In genomic region chr3:168289480-168289879, GRCh38 we compare ENCODE assay signal across 30 cellular contexts.
"Had no signal": no experiment of that assay in that cellular context is flagged by ENCODE, and none has a peak within 500 bp of the region (broad histone marks: within the 10 kb centered on the region; RNA-seq: fewer than 3 reads in every experiment).

No MANE protein-coding gene starts in this region.

- H3K36me3 ChIP-seq: ascending aorta, breast epithelium had no signal

- H3K27me3 Mint-ChIP-seq: activated CD4-positive, alpha-beta memory T cell treated with anti-CD3 and anti-CD28 coated beads for 36 hours; activated CD4-positive, alpha-beta T cell treated with anti-CD3 and anti-CD28 coated beads for 36 hours; activated CD4-positive, alpha-beta T cell treated with anti-CD3 and anti-CD28 coated beads, Interleukin-2, amount 10 ng/mL, durations not matched to agents 24 days and 14 days; activated CD8-positive, alpha-beta memory T cell treated with anti-CD3 and anti-CD28 coated beads, Interleukin-2, amount 10 ng/mL, durations not matched to agents 7 days and 5 days; activated naive CD4-positive, alpha-beta T cell treated with anti-CD3 and anti-CD28 coated beads, Interleukin-2, amount 10 ng/mL, durations not matched to agents 7 days and 5 days; activated naive CD8-positive, alpha-beta T cell treated with anti-CD3 and anti-CD28 coated beads, Interleukin-2, amount 10 ng/mL, durations not matched to agents 7 days and 5 days; activated T-cell treated with anti-CD3 and anti-CD28 coated beads, Interleukin-2, amount 50 U/mL, for 24 hours; central memory CD8-positive, alpha-beta T cell; dendritic cell treated with granulocyte-macrophage colony-stimulating factor and Interleukin-4, amounts not matched to agents 40 ng/mL and 50 ng/mL, for 4 days had no signal

- H3K27ac Mint-ChIP-seq: activated CD4-positive, alpha-beta memory T cell treated with anti-CD3 and anti-CD28 coated beads for 36 hours; activated CD4-positive, alpha-beta T cell treated with anti-CD3 and anti-CD28 coated beads for 36 hours; activated CD4-positive, alpha-beta T cell treated with anti-CD3 and anti-CD28 coated beads, Interleukin-2, amount 10 ng/mL, durations not matched to agents 24 days and 14 days; activated CD8-positive, alpha-beta memory T cell treated with anti-CD3 and anti-CD28 coated beads, Interleukin-2, amount 10 ng/mL, durations not matched to agents 7 days and 5 days; activated CD8-positive, alpha-beta T cell treated with anti-CD3 and anti-CD28 coated beads, Interleukin-2, amount 10 ng/mL, durations not matched to agents 7 days and 5 days; activated naive CD4-positive, alpha-beta T cell treated with anti-CD3 and anti-CD28 coated beads, Interleukin-2, amount 10 ng/mL, durations not matched to agents 7 days and 5 days; activated naive CD4-positive, alpha-beta T cell treated with anti-CD3 and anti-CD28 coated beads, Interleukin-2, amount 50 U/mL, for 72 hours; activated naive CD8-positive, alpha-beta T cell treated with anti-CD3 and anti-CD28 coated beads, Interleukin-2, amount 10 ng/mL, durations not matched to agents 7 days and 5 days; activated T-cell treated with anti-CD3 and anti-CD28 coated beads, Interleukin-2, amount 50 U/mL, for 24 hours; activated T-cell treated with anti-CD3 and anti-CD28 coated beads, Interleukin-2, amount 50 U/mL, for 72 hours; dendritic cell treated with granulocyte-macrophage colony-stimulating factor and Interleukin-4, amounts not matched to agents 40 ng/mL and 50 ng/mL, for 4 days; endodermal cell had no signal

- H3K36me3 Mint-ChIP-seq: activated CD4-positive, alpha-beta memory T cell treated with anti-CD3 and anti-CD28 coated beads for 36 hours; activated CD8-positive, alpha-beta memory T cell treated with anti-CD3 and anti-CD28 coated beads, Interleukin-2, amount 10 ng/mL, durations not matched to agents 7 days and 5 days; activated naive CD4-positive, alpha-beta T cell treated with anti-CD3 and anti-CD28 coated beads, Interleukin-2, amount 10 ng/mL, durations not matched to agents 7 days and 5 days; activated naive CD4-positive, alpha-beta T cell treated with anti-CD3 and anti-CD28 coated beads, Interleukin-2, amount 50 U/mL, for 72 hours; activated naive CD8-positive, alpha-beta T cell treated with anti-CD3 and anti-CD28 coated beads, Interleukin-2, amount 10 ng/mL, durations not matched to agents 7 days and 5 days; brain had no signal

- H3K4me1 ChIP-seq: ascending aorta, breast epithelium had no signal

- H3K9me3 ChIP-seq: ascending aorta, breast epithelium had no signal

- H3K27me3 ChIP-seq: ascending aorta, breast epithelium, dorsolateral prefrontal cortex had no signal

- H3K4me3 ChIP-seq: ascending aorta, breast epithelium, coronary artery, dorsolateral prefrontal cortex had no signal

- ATAC-seq: activated CD4-positive, alpha-beta T cell treated with anti-CD3 and anti-CD28 coated beads for 36 hours; activated CD8-positive, alpha-beta memory T cell treated with anti-CD3 and anti-CD28 coated beads, Interleukin-2, amount 10 ng/mL, durations not matched to agents 7 days and 5 days; activated CD8-positive, alpha-beta T cell treated with anti-CD3 and anti-CD28 coated beads, Interleukin-2, amount 10 ng/mL, durations not matched to agents 7 days and 5 days; activated naive CD4-positive, alpha-beta T cell treated with anti-CD3 and anti-CD28 coated beads, Interleukin-2, amount 50 U/mL, for 72 hours; activated T-cell treated with anti-CD3 and anti-CD28 coated beads, Interleukin-2, amount 50 U/mL, for 72 hours; esophagus mucosa had no signal

- H3K4me1 Mint-ChIP-seq: activated CD4-positive, alpha-beta T cell treated with anti-CD3 and anti-CD28 coated beads for 36 hours; activated CD4-positive, alpha-beta T cell treated with anti-CD3 and anti-CD28 coated beads, Interleukin-2, amount 10 ng/mL, durations not matched to agents 24 days and 14 days; activated CD8-positive, alpha-beta memory T cell treated with anti-CD3 and anti-CD28 coated beads, Interleukin-2, amount 10 ng/mL, durations not matched to agents 7 days and 5 days; activated naive CD4-positive, alpha-beta T cell treated with anti-CD3 and anti-CD28 coated beads, Interleukin-2, amount 10 ng/mL, durations not matched to agents 7 days and 5 days; activated naive CD8-positive, alpha-beta T cell treated with anti-CD3 and anti-CD28 coated beads, Interleukin-2, amount 10 ng/mL, durations not matched to agents 7 days and 5 days; central memory CD8-positive, alpha-beta T cell had no signal

- H3K4me3 Mint-ChIP-seq: activated CD4-positive, alpha-beta memory T cell treated with anti-CD3 and anti-CD28 coated beads for 36 hours; activated CD4-positive, alpha-beta T cell treated with anti-CD3 and anti-CD28 coated beads for 36 hours; activated CD4-positive, alpha-beta T cell treated with anti-CD3 and anti-CD28 coated beads, Interleukin-2, amount 10 ng/mL, durations not matched to agents 24 days and 14 days; activated CD8-positive, alpha-beta memory T cell treated with anti-CD3 and anti-CD28 coated beads, Interleukin-2, amount 10 ng/mL, durations not matched to agents 7 days and 5 days; activated CD8-positive, alpha-beta T cell treated with anti-CD3 and anti-CD28 coated beads, Interleukin-2, amount 10 ng/mL, durations not matched to agents 7 days and 5 days; activated naive CD4-positive, alpha-beta T cell treated with anti-CD3 and anti-CD28 coated beads, Interleukin-2, amount 10 ng/mL, durations not matched to agents 7 days and 5 days; activated naive CD8-positive, alpha-beta T cell treated with anti-CD3 and anti-CD28 coated beads, Interleukin-2, amount 10 ng/mL, durations not matched to agents 7 days and 5 days; activated T-cell treated with anti-CD3 and anti-CD28 coated beads, Interleukin-2, amount 50 U/mL, for 24 hours; activated T-cell treated with anti-CD3 and anti-CD28 coated beads, Interleukin-2, amount 50 U/mL, for 72 hours; central memory CD8-positive, alpha-beta T cell; dendritic cell treated with granulocyte-macrophage colony-stimulating factor and Interleukin-4, amounts not matched to agents 40 ng/mL and 50 ng/mL, for 4 days; endodermal cell had no signal

- H3K9me3 Mint-ChIP-seq: activated CD4-positive, alpha-beta memory T cell treated with anti-CD3 and anti-CD28 coated beads for 36 hours; activated CD4-positive, alpha-beta T cell treated with anti-CD3 and anti-CD28 coated beads, Interleukin-2, amount 10 ng/mL, durations not matched to agents 24 days and 14 days; activated naive CD4-positive, alpha-beta T cell treated with anti-CD3 and anti-CD28 coated beads, Interleukin-2, amount 10 ng/mL, durations not matched to agents 7 days and 5 days; activated naive CD4-positive, alpha-beta T cell treated with anti-CD3 and anti-CD28 coated beads, Interleukin-2, amount 50 U/mL, for 72 hours; activated naive CD8-positive, alpha-beta T cell treated with anti-CD3 and anti-CD28 coated beads, Interleukin-2, amount 10 ng/mL, durations not matched to agents 7 days and 5 days; activated T-cell treated with anti-CD3 and anti-CD28 coated beads, Interleukin-2, amount 50 U/mL, for 24 hours; brain; central memory CD8-positive, alpha-beta T cell; dendritic cell treated with granulocyte-macrophage colony-stimulating factor and Interleukin-4, amounts not matched to agents 40 ng/mL and 50 ng/mL, for 4 days; endodermal cell had no signal

- H3K27ac ChIP-seq: ascending aorta, breast epithelium, coronary artery, dorsolateral prefrontal cortex had no signal

- DNase-seq: activated CD4-positive, alpha-beta memory T cell treated with anti-CD3 and anti-CD28 coated beads for 36 hours; activated CD4-positive, alpha-beta T cell treated with anti-CD3 and anti-CD28 coated beads for 36 hours; activated CD4-positive, alpha-beta T cell treated with anti-CD3 and anti-CD28 coated beads, Interleukin-2, amount 10 ng/mL, durations not matched to agents 24 days and 14 days; activated CD4-positive, CD25-positive, alpha-beta regulatory T cell; activated CD4-positive, CD25-positive, alpha-beta regulatory T cell treated with anti-CD3 and anti-CD28 coated beads, Interleukin-2, amount 50 U/mL, for 72 hours; activated CD8-positive, alpha-beta memory T cell treated with anti-CD3 and anti-CD28 coated beads, Interleukin-2, amount 10 ng/mL, durations not matched to agents 7 days and 5 days; activated CD8-positive, alpha-beta memory T cell treated with anti-CD3 and anti-CD28 coated beads, Interleukin-2, amount 50 U/mL, for 4 hours; activated CD8-positive, alpha-beta T cell treated with anti-CD3 and anti-CD28 coated beads, Interleukin-2, amount 10 ng/mL, durations not matched to agents 7 days and 5 days; activated gamma-delta T cell; activated naive CD4-positive, alpha-beta T cell; activated naive CD4-positive, alpha-beta T cell treated with anti-CD3 and anti-CD28 coated beads, Interleukin-2, amount 10 ng/mL, durations not matched to agents 7 days and 5 days; activated naive CD8-positive, alpha-beta T cell treated with anti-CD3 and anti-CD28 coated beads, Interleukin-2, amount 10 ng/mL, durations not matched to agents 7 days and 5 days; activated T-cell treated with anti-CD3 and anti-CD28 coated beads for 4 hours; activated T-cell treated with anti-CD3 and anti-CD28 coated beads, Interleukin-2, amount 50 U/mL, for 24 hours; activated T-cell treated with anti-CD3 and anti-CD28 coated beads, Interleukin-2, amount 50 U/mL, for 72 hours; dorsolateral prefrontal cortex; effector memory CD4-positive, alpha-beta T cell; endodermal cell; foreskin fibroblast; head of caudate nucleus; T-helper 2 cell had no signal

- FAIRE-seq: frontal cortex had no signal
